Comparison of ENCODE assay signal across 12 cellular contexts in genomic region chr6:24489470-24489869, GRCh38.
"Had no signal": no experiment of that assay in that cellular context is flagged by ENCODE, and none has a peak within 500 bp of the region (broad histone marks: within the 10 kb centered on the region; RNA-seq: fewer than 3 reads in every experiment).

Gene GPLD1, minus strand, starts transcription at chr6:24489578. Its CDS starts 67 bp downstream, at chr6:24489511.

- H3K27me3 ChIP-seq: body of pancreas, colonic mucosa, esophagus muscularis mucosa, tibial artery had no signal

- H3K4me3 ChIP-seq: body of pancreas, colonic mucosa, esophagus muscularis mucosa, smooth muscle cell, tibial artery had no signal

- DNase-seq: activated naive CD8-positive, alpha-beta T cell treated with anti-CD3 and anti-CD28 coated beads for 36 hours; amygdala; caudate nucleus; colonic mucosa; naive B cell; posterior cingulate gyrus; stimulated activated naive CD8-positive, alpha-beta T cell treated with anti-CD3 and anti-CD28 coated beads, Interleukin-15, amount 100 ng/mL, for 72 hours; tibial artery had no signal

- H3K27ac ChIP-seq: colonic mucosa, esophagus muscularis mucosa, neutrophil, tibial artery had no signal

- H3K4me2 ChIP-seq: smooth muscle cell had no signal

- H3K9me3 ChIP-seq: body of pancreas, colonic mucosa, esophagus muscularis mucosa, neutrophil, tibial artery had no signal

- H3K36me3 ChIP-seq: colonic mucosa, esophagus muscularis mucosa, neutrophil, tibial artery had no signal

- ATAC-seq: stimulated activated naive CD8-positive, alpha-beta T cell treated with anti-CD3 and anti-CD28 coated beads, Interleukin-15, amount 100 ng/mL, for 72 hours had no signal
